In the genomic region with DNA sequence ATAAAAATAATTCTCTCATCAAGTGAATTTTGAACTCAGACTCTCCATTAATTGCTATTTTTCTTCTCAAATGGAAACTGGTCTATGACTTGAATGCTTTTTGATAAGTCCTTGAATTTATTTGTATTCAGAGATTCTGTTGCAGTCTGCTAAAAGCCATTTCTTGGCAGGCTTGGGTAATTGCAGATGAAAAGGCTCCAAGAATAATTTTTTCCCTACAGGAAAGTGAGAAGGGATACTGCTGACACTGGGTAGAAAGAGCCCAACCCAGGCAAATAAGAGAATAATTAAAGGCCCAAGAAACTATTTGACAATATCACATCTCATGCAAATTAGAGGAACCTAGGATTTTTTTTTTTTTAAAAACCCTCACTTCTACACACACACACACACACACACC, we compare ENCODE assay signal across 26 cellular contexts.
DNase-seq lines count a peak whose midpoint lies in the region; ATAC-seq and TF ChIP-seq lines count a peak whose summit lies in the region.
"Had no signal": no experiment of that assay in that cellular context is flagged by ENCODE, and none has a peak within 500 bp of the region (broad histone marks: within the 10 kb centered on the region; RNA-seq: fewer than 3 reads in every experiment).

No MANE protein-coding gene starts in this region.

- no peak overlapping the region for H2AFZ ChIP-seq in osteoblast (ENCODE audit: low read length)

- no peaks in the 10 kb centered on the region for H3K36me3 ChIP-seq in aorta (ENCODE audit: control insufficient read depth in 1 of 2, insufficient read depth in 2 of 2, low read length in 1 of 2)
- H3K36me3 ChIP-seq in osteoblast (ENCODE audit: insufficient read depth, low read length) = no peaks in the 10 kb centered on the region
- H3K36me3 ChIP-seq: SJSA1 had no signal

- peak overlapping the region in 3 of 5 experiments; percentile 23 to 83 (median 76) for H3K27ac Mint-ChIP-seq in brain
- no peak overlapping the region for H3K27ac Mint-ChIP-seq in activated CD4-positive, alpha-beta memory T cell treated with anti-CD3 and anti-CD28 coated beads for 36 hours
- H3K27ac Mint-ChIP-seq: CD4-positive, alpha-beta memory T cell had no signal

- no peaks in the 10 kb centered on the region for H3K79me2 ChIP-seq in osteoblast (ENCODE audit: insufficient read depth, low read length)

- H3K9me3 ChIP-seq in aorta (ENCODE audit: control insufficient read depth, low read length) (no peaks in the 10 kb centered on the region), osteoblast (ENCODE audit: low read depth, low read length) (no peaks in the 10 kb centered on the region)
- H3K9me3 ChIP-seq: SJSA1 had no signal

- H3K9me3 Mint-ChIP-seq in brain = peaks cover 3 to 46% (median 36%) of the 10 kb centered on the region in 5 experiments
- peaks cover 6% of the 10 kb centered on the region for H3K9me3 Mint-ChIP-seq in activated CD4-positive, alpha-beta memory T cell treated with anti-CD3 and anti-CD28 coated beads for 36 hours

- intact Hi-C loops in aorta (cut with DNase I) = loop anchor here in 1 of 2 donors (10.0 kb wide), 3 partner anchors 105 to 325 kb away; no protein-coding TSS in a partner anchor
- intact Hi-C loops in activated CD4-positive, alpha-beta memory T cell treated with anti-CD3 and anti-CD28 coated beads for 36 hours (cut with micrococcal nuclease) = no loop called here

- no peak overlapping the region for H3K4me3 ChIP-seq in aorta (ENCODE audit: low read length in 2 of 2)
- H3K4me3 ChIP-seq in osteoblast (ENCODE audit: insufficient read depth, low read length) = no peak overlapping the region
- H3K4me3 ChIP-seq: A549, K562, SJSA1 had no signal

- no peaks in the 10 kb centered on the region for H3K27me3 ChIP-seq in aorta (ENCODE audit: control insufficient read depth in 1 of 2, insufficient read depth in 2 of 2, low read length in 1 of 2)
- no peaks in the 10 kb centered on the region for H3K27me3 ChIP-seq in osteoblast (ENCODE audit: insufficient read depth, low read length)
- H3K27me3 ChIP-seq: SJSA1 had no signal

- ATAC-seq in aorta (ENCODE audit: low FRiP score) (peak; percentile 43), HG03280 (IDR thresholded peaks at IDR 0.05; ENCODE audit: unreplicated experiment) (no peak)
- ATAC-seq: A549, K562 had no signal

- no peak for TF ChIP-seq CTCF in brain (conservative IDR thresholded peaks at IDR 0.05)
- no peak for TF ChIP-seq CTCF in osteoblast (IDR thresholded peaks at IDR 0.05; ENCODE audit: extremely low read depth, low read depth, low read length)

- H3K27me3 Mint-ChIP-seq in brain = no peaks in the 10 kb centered on the region
- no peaks in the 10 kb centered on the region for H3K27me3 Mint-ChIP-seq in activated CD4-positive, alpha-beta memory T cell treated with anti-CD3 and anti-CD28 coated beads for 36 hours
- H3K27me3 Mint-ChIP-seq: CD4-positive, alpha-beta memory T cell had no signal

- peak; percentile 9 to 61 for DNase-seq in NCI-H446 (lab: John Stamatoyannopoulos, UW)
- DNase-seq in globus pallidus (ENCODE audit: low spot score) = peak; percentile 13
- no peak for DNase-seq in aorta
- DNase-seq in activated CD4-positive, alpha-beta memory T cell treated with anti-CD3 and anti-CD28 coated beads for 36 hours = no peak
- DNase-seq in osteoblast (ENCODE audit: insufficient read length, low spot score, missing footprints) = no peak
- DNase-seq: AML-193; C1 segment of cervical spinal cord; CD4-positive, alpha-beta memory T cell; COR-L47; DMS153; DND-41; H7; Kasumi-1; NCI-H1092 treated with DMSO at 0.1 percent for 48 hours; NCI-H146; NCI-H1930; NCI-H2107; NCI-H526; NCI-H82; Right ventricle myocardium superior; RPMI8226 had no signal

- POLR2A ChIA-PET in activated CD4-positive, alpha-beta memory T cell treated with anti-CD3 and anti-CD28 coated beads for 36 hours (lab: Charles Lee) = no interaction called here

- H3K4me2 ChIP-seq in osteoblast (ENCODE audit: insufficient read depth, low read length) = no peak overlapping the region
- H3K4me2 ChIP-seq: A549 had no signal

- no peaks in the 10 kb centered on the region for H4K20me1 ChIP-seq in osteoblast (ENCODE audit: insufficient read depth, low read length)

- H3K36me3 Mint-ChIP-seq in brain = peaks cover 10% of the 10 kb centered on the region
- no peaks in the 10 kb centered on the region for H3K36me3 Mint-ChIP-seq in activated CD4-positive, alpha-beta memory T cell treated with anti-CD3 and anti-CD28 coated beads for 36 hours
- H3K36me3 Mint-ChIP-seq: CD4-positive, alpha-beta memory T cell had no signal

- no peaks in the 10 kb centered on the region for H3K4me1 ChIP-seq in aorta (ENCODE audit: control insufficient read depth in 1 of 2, insufficient read depth in 2 of 2, low read length in 2 of 2)
- no peaks in the 10 kb centered on the region for H3K4me1 ChIP-seq in osteoblast (ENCODE audit: insufficient read depth, low read length)
- H3K4me1 ChIP-seq: SJSA1 had no signal

- H3K4me1 Mint-ChIP-seq in brain = peaks cover 11% of the 10 kb centered on the region
- H3K4me1 Mint-ChIP-seq in activated CD4-positive, alpha-beta memory T cell treated with anti-CD3 and anti-CD28 coated beads for 36 hours (ENCODE audit: low read depth) = no peaks in the 10 kb centered on the region
- H3K4me1 Mint-ChIP-seq: CD4-positive, alpha-beta memory T cell had no signal

- CTCF ChIA-PET in activated CD4-positive, alpha-beta memory T cell treated with anti-CD3 and anti-CD28 coated beads for 36 hours (lab: Charles Lee) = no interaction called here

- peak overlapping the region in 1 of 5 experiments; percentile 57 for H3K4me3 Mint-ChIP-seq in brain
- H3K4me3 Mint-ChIP-seq in activated CD4-positive, alpha-beta memory T cell treated with anti-CD3 and anti-CD28 coated beads for 36 hours = no peak overlapping the region
- H3K4me3 Mint-ChIP-seq: CD4-positive, alpha-beta memory T cell had no signal

- H3K27ac ChIP-seq in aorta (ENCODE audit: low read depth in 1 of 2, low read length in 2 of 2) = no peak overlapping the region
- no peak overlapping the region for H3K27ac ChIP-seq in osteoblast (ENCODE audit: low read depth, low read length)
- H3K27ac ChIP-seq: A549, SJSA1 had no signal

Comparison
In these comparisons a context has a peak if more than half of its experiments do, and no peak if none do; other contexts are left out.
1. DNase-seq: peak in NCI-H446 (2 of 2) and globus pallidus (single experiment); none in aorta (0 of 2), activated CD4-positive, alpha-beta memory T cell treated with anti-CD3 and anti-CD28 coated beads for 36 hours (single experiment) and osteoblast (single experiment).